In genomic region chr4:174282836-174283506, GRCh38 we compare ENCODE assay signal across 8 cellular contexts. TPM values are rescaled to one million over a fixed set of nuclear protein-coding genes. Genes with fewer than 3 reads are reported as not detected.
DNase-seq lines count a peak whose midpoint lies in the region; ATAC-seq, FAIRE-seq and TF ChIP-seq lines count a peak whose summit lies in the region.

No MANE protein-coding gene starts in this region.

- intact Hi-C loops in heart left ventricle (cut with DNase I) (no loop called here), transverse colon (cut with DNase I; ENCODE audit: low total_unique reads) (no loop called here)

- H3K27ac ChIP-seq in heart left ventricle (peak overlapping the region; percentile 93 to 99 (median 96)), trophoblast cell (ENCODE audit: low read depth, low read length) (peak overlapping the region; percentile 98), transverse colon (peak overlapping the region; percentile 92 to 99 (median 96))

- peak overlapping the region; percentile 96 for H4K8ac ChIP-seq in trophoblast cell (ENCODE audit: low read depth, low read length)

- peak overlapping the region; percentile 57 for H3K4me2 ChIP-seq in trophoblast cell (ENCODE audit: low read length)

- peak overlapping the region; percentile 97 for H4K91ac ChIP-seq in trophoblast cell (ENCODE audit: low read depth, low read length)

- H3K4me1 ChIP-seq in heart left ventricle: peaks cover 0 to 47% (median 31%) of the 10 kb centered on the region in 12 donors
- no peaks in the 10 kb centered on the region for H3K4me1 ChIP-seq in trophoblast cell (ENCODE audit: control insufficient read depth in 1 of 2, insufficient read depth in 2 of 2, low read length in 2 of 2)
- peaks cover 0 to 58% (median 21%) of the 10 kb centered on the region in 4 donors for H3K4me1 ChIP-seq in transverse colon

- H3K4ac ChIP-seq in trophoblast cell (ENCODE audit: low read depth, low read length): peak overlapping the region; percentile 65

- H3K9me3 ChIP-seq in heart left ventricle: peaks cover 0 to 8% (median 0%) of the 10 kb centered on the region in 12 donors
- H3K9me3 ChIP-seq in trophoblast cell (ENCODE audit: insufficient read depth, low read depth, low read length): no peaks in the 10 kb centered on the region
- peaks cover 0 to 8% of the 10 kb centered on the region in 2 donors for H3K9me3 ChIP-seq in transverse colon

- in situ Hi-C loops in transverse colon (cut with MboI; ENCODE audit: low pct_ligation_motif_present in 1 of 4, low pct_unique_long_range_greater_than_20kb in 1 of 4, low sequenced_read_pairs in 3 of 4): no loop called here

- no peak overlapping the region for H2BK12ac ChIP-seq in trophoblast cell (ENCODE audit: low read length)

- DNase-seq in GM12892 (ENCODE audit: insufficient read length): peak; percentile 47
- peak; percentile 87 for DNase-seq in NCI-H146 (lab: John Stamatoyannopoulos, UW)
- DNase-seq in T-helper 1 cell: peak; percentile 58 to 92 (median 73)
- DNase-seq in amniotic epithelial cell (ENCODE audit: low read depth): peak; percentile 96
- peak; percentile 74 to 85 (median 84) for DNase-seq in heart left ventricle
- peak; percentile 88 to 94 for DNase-seq in trophoblast cell
- DNase-seq in transverse colon: peak; percentile 84

- H2BK120ac ChIP-seq in trophoblast cell (ENCODE audit: insufficient read depth, low read length, poor library complexity): peak overlapping the region; percentile 92

- H3K18ac ChIP-seq in trophoblast cell (ENCODE audit: low read length): peak overlapping the region; percentile 79

- peak; percentile 98 for FAIRE-seq in GM12892 (lab: Jason Lieb, UNC)

- peak overlapping the region; percentile 89 for H3K14ac ChIP-seq in trophoblast cell (ENCODE audit: low read length)

- peak overlapping the region; percentile 89 for H2BK5ac ChIP-seq in trophoblast cell (ENCODE audit: low read depth, low read length, poor library complexity)

- H3K27me3 ChIP-seq in heart left ventricle (no peaks in the 10 kb centered on the region), trophoblast cell (ENCODE audit: insufficient read depth, low read length) (no peaks in the 10 kb centered on the region), transverse colon (no peaks in the 10 kb centered on the region)

- peak overlapping the region; percentile 40 to 94 (median 74) for H3K4me3 ChIP-seq in heart left ventricle
- peak overlapping the region; percentile 82 for H3K4me3 ChIP-seq in trophoblast cell (ENCODE audit: low read depth, low read length)
- peak overlapping the region; percentile 59 to 82 (median 76) for H3K4me3 ChIP-seq in transverse colon

- 0 to 1% (median 1%) methylated on average over 22 of the region's 22 CpGs for WGBS in heart left ventricle, 4 donors
- WGBS in trophoblast cell (ENCODE audit: extremely low coverage, insufficient coverage, insufficient read length): no CpG with 5 or more reads among the region's 22 CpGs
- 1 to 2% methylated on average over 17 to 22 of the region's 22 CpGs for WGBS in transverse colon (ENCODE audit: low coverage in 1 of 2), 2 donors

- TF ChIP-seq POLR2A in GM12892 (IDR thresholded peaks at IDR 0.05; ENCODE audit: low read depth, low read length) (no peak; the same call in 1 of the 2 replicates), heart left ventricle (IDR thresholded peaks at IDR 0.05) (no peak), transverse colon (IDR thresholded peaks at IDR 0.05) (peak; percentile 11)

- TF ChIP-seq CTCF in heart left ventricle (IDR thresholded peaks at IDR 0.05) (no peak), transverse colon (IDR thresholded peaks at IDR 0.05) (peak in 2 of 5 experiments; percentile 3 to 11)

- H2AFZ ChIP-seq in trophoblast cell (ENCODE audit: insufficient read depth, low read length, poor library complexity): peak overlapping the region; percentile 100

- H2AK5ac ChIP-seq in trophoblast cell (ENCODE audit: low read length): no peak overlapping the region

- H3K36me3 ChIP-seq in heart left ventricle (no peaks in the 10 kb centered on the region), trophoblast cell (ENCODE audit: control insufficient read depth in 1 of 2, insufficient read depth in 2 of 2, low read length in 2 of 2) (no peaks in the 10 kb centered on the region), transverse colon (no peaks in the 10 kb centered on the region)

- H4K12ac ChIP-seq in trophoblast cell (ENCODE audit: low read depth, low read length): peak overlapping the region; percentile 93

- H3K79me1 ChIP-seq in trophoblast cell (ENCODE audit: low read length): peaks cover 9% of the 10 kb centered on the region

- TF ChIP-seq EP300 in transverse colon (IDR thresholded peaks at IDR 0.05; ENCODE audit: low read depth): no peak

- peak; percentile 96 for ATAC-seq in HG02884 (IDR thresholded peaks at IDR 0.05; ENCODE audit: unreplicated experiment)
- ATAC-seq in heart left ventricle: peak; percentile 94 to 99 (median 98)

- peak overlapping the region; percentile 59 for H3K9ac ChIP-seq in trophoblast cell (ENCODE audit: low read length)

- no peak overlapping the region for H3K23ac ChIP-seq in trophoblast cell (ENCODE audit: low read length)

- peaks cover 6% of the 10 kb centered on the region for H3K79me2 ChIP-seq in trophoblast cell (ENCODE audit: control insufficient read depth, insufficient read depth, low read length, poor library complexity)

RNA-seq across cellular contexts. Expression of gene FBXO8, which starts 0.5 kb away (rescaled TPM):
- 15.2 TPM for polyA plus RNA-seq in GM12892 (2012; ENCODE audit: missing spikeins)
- total RNA-seq in heart left ventricle (10 to 100 TPM; 21.8 to 38.5 (median 25.9) TPM), transverse colon (10 to 100 TPM; 30.1 to 45.3 (median 37.1) TPM)
- polyA plus RNA-seq in heart left ventricle: 10 to 100 TPM; 14.3 to 33.0 TPM
- polyA plus RNA-seq in trophoblast cell (2013): 11.1 and 11.9 TPM in 2 replicates

RNA-seq across cellular contexts. Expression of gene CEP44, which starts 0.7 kb away (rescaled TPM):
- 18.5 TPM for polyA plus RNA-seq in GM12892 (2012; ENCODE audit: missing spikeins)
- total RNA-seq in heart left ventricle (10 to 100 TPM in 4 of 9 donors, 1 to 10 TPM in 5; 5.2 to 17.6 (median 9.7) TPM), transverse colon (10 to 100 TPM; 13.5 to 40.6 (median 24.4) TPM)
- polyA plus RNA-seq in heart left ventricle: 1 to 10 TPM; 6.0 to 6.9 TPM
- polyA plus RNA-seq in trophoblast cell (2013): 10.1 and 10.5 TPM in 2 replicates

Comparison
In these comparisons a context has a peak if more than half of its experiments do, and no peak if none do; other contexts are left out.
1. Peak in every context shown above with its lines: DNase-seq, ATAC-seq, H3K4me3 ChIP-seq and H3K27ac ChIP-seq.